In genomic region chr22:23715811-23716355, GRCh38 we compare ENCODE assay signal across 9 cellular contexts. TPM values are rescaled to one million over a fixed set of nuclear protein-coding genes. Genes with fewer than 3 reads are reported as not detected.
A peak's percentile ranks its signal among the peaks of the same experiment; 100 is the strongest.
DNase-seq lines count a peak whose midpoint lies in the region; ATAC-seq and TF ChIP-seq lines count a peak whose summit lies in the region.
"Had no signal": no experiment of that assay in that cellular context is flagged by ENCODE, and none has a peak within 500 bp of the region (broad histone marks: within the 10 kb centered on the region; RNA-seq: fewer than 3 reads in every experiment).

No MANE protein-coding gene starts in this region.

- H3K9me3 Mint-ChIP-seq in activated T-helper 2 cell treated with anti-CD3 and anti-CD28 coated beads, Interferon-gamma antibody, Interleukin-2, Interleukin-4, amounts not matched to agents 10 μg/mL and 5 μg/mL and 100 μg/mL, durations not matched to agents 14 hours and 24 hours and 36 hours: no peaks in the 10 kb centered on the region

- WGBS in mesendoderm (ENCODE audit: extremely low coverage, insufficient coverage, low lambda C conversion rate): no CpG with 5 or more reads among the region's 17 CpGs

- H3K18ac ChIP-seq in mesendoderm (ENCODE audit: low read length): no peak overlapping the region

- no peaks in the 10 kb centered on the region for H3K27me3 ChIP-seq in left ventricle myocardium inferior (ENCODE audit: low read depth)
- H3K27me3 ChIP-seq in mesendoderm (ENCODE audit: insufficient read depth, low read length, poor library complexity): no peaks in the 10 kb centered on the region

- intact Hi-C loops in left ventricle myocardium inferior (cut with micrococcal nuclease) (no loop called here), left ventricle myocardium superior (cut with micrococcal nuclease) (no loop called here)
- intact Hi-C loops in activated T-helper 2 cell treated with anti-CD3 and anti-CD28 coated beads, Interferon-gamma antibody, Interleukin-2, Interleukin-4, amounts not matched to agents 10 μg/mL and 5 μg/mL and 100 μg/mL, durations not matched to agents 14 hours and 24 hours and 36 hours (cut with micrococcal nuclease): loop anchor here (1.0 to 5.0 kb wide), 3 partner anchors 11 to 121 kb away; partner anchors contain the start of gene DERL3

- peak overlapping the region; percentile 75 for H3K4me3 Mint-ChIP-seq in activated T-helper 2 cell treated with anti-CD3 and anti-CD28 coated beads, Interferon-gamma antibody, Interleukin-2, Interleukin-4, amounts not matched to agents 10 μg/mL and 5 μg/mL and 100 μg/mL, durations not matched to agents 14 hours and 24 hours and 36 hours (ENCODE audit: low read depth)

- H3K36me3 Mint-ChIP-seq in activated T-helper 2 cell treated with anti-CD3 and anti-CD28 coated beads, Interferon-gamma antibody, Interleukin-2, Interleukin-4, amounts not matched to agents 10 μg/mL and 5 μg/mL and 100 μg/mL, durations not matched to agents 14 hours and 24 hours and 36 hours (ENCODE audit: low read depth): peaks cover 31% of the 10 kb centered on the region

- H2BK120ac ChIP-seq in mesendoderm (ENCODE audit: low read depth, low read length): no peak overlapping the region

- H3K4me3 ChIP-seq in left ventricle myocardium inferior (peak overlapping the region; percentile 93), mesendoderm (ENCODE audit: low read length) (no peak overlapping the region)

- H4K5ac ChIP-seq in mesendoderm (ENCODE audit: low read length): no peak overlapping the region

- H2AK5ac ChIP-seq in mesendoderm (ENCODE audit: low read length): no peak overlapping the region

- H3K4ac ChIP-seq in mesendoderm (ENCODE audit: low read depth, low read length): no peak overlapping the region

- no peak overlapping the region for H2BK5ac ChIP-seq in mesendoderm (ENCODE audit: low read length)

- no peak for ATAC-seq in left ventricle myocardium superior
- no peak for ATAC-seq in GM19395 (IDR thresholded peaks at IDR 0.05; ENCODE audit: unreplicated experiment)
- ATAC-seq in GM19455 (IDR thresholded peaks at IDR 0.05; ENCODE audit: unreplicated experiment): no peak

- H3K27ac ChIP-seq in left ventricle myocardium inferior (replicated peaks): no peak overlapping the region
- H3K27ac ChIP-seq in mesendoderm (ENCODE audit: low read depth, low read length): no peak overlapping the region

- no peak for TF ChIP-seq CTCF in left ventricle myocardium inferior (IDR thresholded peaks at IDR 0.05; ENCODE audit: borderline replicate concordance)

- H3K9ac ChIP-seq in mesendoderm (ENCODE audit: low read length): no peak overlapping the region

- peak overlapping the region; percentile 42 for H3K27ac Mint-ChIP-seq in activated T-helper 2 cell treated with anti-CD3 and anti-CD28 coated beads, Interferon-gamma antibody, Interleukin-2, Interleukin-4, amounts not matched to agents 10 μg/mL and 5 μg/mL and 100 μg/mL, durations not matched to agents 14 hours and 24 hours and 36 hours

- no peaks in the 10 kb centered on the region for H3K27me3 Mint-ChIP-seq in activated T-helper 2 cell treated with anti-CD3 and anti-CD28 coated beads, Interferon-gamma antibody, Interleukin-2, Interleukin-4, amounts not matched to agents 10 μg/mL and 5 μg/mL and 100 μg/mL, durations not matched to agents 14 hours and 24 hours and 36 hours (ENCODE audit: low read depth)

- DNase-seq in left ventricle myocardium inferior (no peak), left ventricle myocardium superior (no peak), mesendoderm (no peak), DMS53 treated with DMSO at 0.1 percent for 48 hours (lab: John Stamatoyannopoulos, UW; ENCODE audit: unreplicated experiment) (no peak)
- no peak for DNase-seq in activated T-helper 2 cell treated with anti-CD3 and anti-CD28 coated beads, Interferon-gamma antibody, Interleukin-2, Interleukin-4, amounts not matched to agents 10 μg/mL and 5 μg/mL and 100 μg/mL, durations not matched to agents 14 hours and 24 hours and 36 hours (ENCODE audit: low spot score)
- DNase-seq in NK-92 treated with Interleukin-12 subunit alpha and Interleukin-12 subunit beta, amount 100 ng/mL, for 24 hours (lab: John Stamatoyannopoulos, UW): no peak

- H2BK15ac ChIP-seq in mesendoderm (replicated peaks; ENCODE audit: low read depth): no peak overlapping the region

- H3K79me1 ChIP-seq in mesendoderm (ENCODE audit: low read length): peaks cover 2% of the 10 kb centered on the region

- no peak overlapping the region for H4K8ac ChIP-seq in mesendoderm (ENCODE audit: low read depth, low read length)

- H3K4me1 ChIP-seq in left ventricle myocardium inferior (peaks cover 23% of the 10 kb centered on the region), mesendoderm (ENCODE audit: control insufficient read depth, low read depth, low read length) (no peaks in the 10 kb centered on the region)

- no peaks in the 10 kb centered on the region for H3K79me2 ChIP-seq in mesendoderm (ENCODE audit: control insufficient read depth, insufficient read depth, low read length)

- H3K4me2 ChIP-seq in mesendoderm (ENCODE audit: low read length): no peak overlapping the region

- H3K4me1 Mint-ChIP-seq in activated T-helper 2 cell treated with anti-CD3 and anti-CD28 coated beads, Interferon-gamma antibody, Interleukin-2, Interleukin-4, amounts not matched to agents 10 μg/mL and 5 μg/mL and 100 μg/mL, durations not matched to agents 14 hours and 24 hours and 36 hours (ENCODE audit: low read depth): peaks cover 13% of the 10 kb centered on the region

- no peaks in the 10 kb centered on the region for H3K9me3 ChIP-seq in left ventricle myocardium inferior (replicated peaks)

- peak overlapping the region; percentile 7 for H3K23ac ChIP-seq in mesendoderm (ENCODE audit: low read length)

- H3K36me3 ChIP-seq in left ventricle myocardium inferior (peaks cover 41% of the 10 kb centered on the region), mesendoderm (ENCODE audit: control insufficient read depth, insufficient read depth, low read length) (no peaks in the 10 kb centered on the region)

- no peak overlapping the region for H3K56ac ChIP-seq in mesendoderm (ENCODE audit: low read length)

RNA-seq across cellular contexts. Expression of gene RGL4, which starts 25.1 kb away (rescaled TPM):
- total RNA-seq in left ventricle myocardium inferior (not detected), left ventricle myocardium superior (not detected)
- total RNA-seq in activated T-helper 2 cell treated with anti-CD3 and anti-CD28 coated beads, Interferon-gamma antibody, Interleukin-2, Interleukin-4, amounts not matched to agents 10 μg/mL and 5 μg/mL and 100 μg/mL, durations not matched to agents 14 hours and 24 hours and 36 hours: 4.9 and 5.7 TPM in 2 replicates
- not detected for polyA plus RNA-seq in mesendoderm (2013, experiment 1 of 2)
- not detected for polyA plus RNA-seq in mesendoderm (2013, experiment 2 of 2)
- total RNA-seq: kidney epithelial cell had no signal

RNA-seq across cellular contexts. Expression of gene ZNF70, which starts 35.0 kb away (rescaled TPM):
- 4.0 TPM for total RNA-seq in left ventricle myocardium inferior
- total RNA-seq in left ventricle myocardium superior: 3.5 TPM
- total RNA-seq in activated T-helper 2 cell treated with anti-CD3 and anti-CD28 coated beads, Interferon-gamma antibody, Interleukin-2, Interleukin-4, amounts not matched to agents 10 μg/mL and 5 μg/mL and 100 μg/mL, durations not matched to agents 14 hours and 24 hours and 36 hours: 2.7 and 2.9 TPM in 2 replicates
- polyA plus RNA-seq in mesendoderm (2013, experiment 1 of 2): 1.3 TPM
- 1.2 TPM for polyA plus RNA-seq in mesendoderm (2013, experiment 2 of 2)

RNA-seq across cellular contexts. Expression of gene VPREB3, which starts 38.3 kb away (rescaled TPM):
- total RNA-seq in left ventricle myocardium inferior: 0.69 TPM
- 0.97 TPM for total RNA-seq in left ventricle myocardium superior
- 0.55 TPM in 1 of 2 replicates, not detected in the other for total RNA-seq in activated T-helper 2 cell treated with anti-CD3 and anti-CD28 coated beads, Interferon-gamma antibody, Interleukin-2, Interleukin-4, amounts not matched to agents 10 μg/mL and 5 μg/mL and 100 μg/mL, durations not matched to agents 14 hours and 24 hours and 36 hours
- 0.22 TPM for polyA plus RNA-seq in mesendoderm (2013, experiment 1 of 2)
- polyA plus RNA-seq in mesendoderm (2013, experiment 2 of 2): 0.21 TPM
- total RNA-seq: kidney epithelial cell had no signal

RNA-seq across cellular contexts. Expression of gene C22orf15, which starts 46.9 kb away (rescaled TPM):
- total RNA-seq in left ventricle myocardium inferior: not detected
- total RNA-seq in left ventricle myocardium superior: not detected
- total RNA-seq in activated T-helper 2 cell treated with anti-CD3 and anti-CD28 coated beads, Interferon-gamma antibody, Interleukin-2, Interleukin-4, amounts not matched to agents 10 μg/mL and 5 μg/mL and 100 μg/mL, durations not matched to agents 14 hours and 24 hours and 36 hours: 0.23 and 0.52 TPM in 2 replicates
- 1.6 TPM for polyA plus RNA-seq in mesendoderm (2013, experiment 1 of 2)
- 1.7 TPM for polyA plus RNA-seq in mesendoderm (2013, experiment 2 of 2)
- total RNA-seq: kidney epithelial cell had no signal

RNA-seq across cellular contexts. Expression of gene CHCHD10, which starts 51.9 kb away (rescaled TPM):
- total RNA-seq in left ventricle myocardium inferior (1,446 TPM), left ventricle myocardium superior (1,571 TPM)
- total RNA-seq in activated T-helper 2 cell treated with anti-CD3 and anti-CD28 coated beads, Interferon-gamma antibody, Interleukin-2, Interleukin-4, amounts not matched to agents 10 μg/mL and 5 μg/mL and 100 μg/mL, durations not matched to agents 14 hours and 24 hours and 36 hours: 108 and 111 TPM in 2 replicates
- polyA plus RNA-seq in mesendoderm (2013, experiment 1 of 2): 186 TPM
- 187 TPM for polyA plus RNA-seq in mesendoderm (2013, experiment 2 of 2)
